18 cellular contexts compared by ENCODE assay signal in the genomic region with DNA sequence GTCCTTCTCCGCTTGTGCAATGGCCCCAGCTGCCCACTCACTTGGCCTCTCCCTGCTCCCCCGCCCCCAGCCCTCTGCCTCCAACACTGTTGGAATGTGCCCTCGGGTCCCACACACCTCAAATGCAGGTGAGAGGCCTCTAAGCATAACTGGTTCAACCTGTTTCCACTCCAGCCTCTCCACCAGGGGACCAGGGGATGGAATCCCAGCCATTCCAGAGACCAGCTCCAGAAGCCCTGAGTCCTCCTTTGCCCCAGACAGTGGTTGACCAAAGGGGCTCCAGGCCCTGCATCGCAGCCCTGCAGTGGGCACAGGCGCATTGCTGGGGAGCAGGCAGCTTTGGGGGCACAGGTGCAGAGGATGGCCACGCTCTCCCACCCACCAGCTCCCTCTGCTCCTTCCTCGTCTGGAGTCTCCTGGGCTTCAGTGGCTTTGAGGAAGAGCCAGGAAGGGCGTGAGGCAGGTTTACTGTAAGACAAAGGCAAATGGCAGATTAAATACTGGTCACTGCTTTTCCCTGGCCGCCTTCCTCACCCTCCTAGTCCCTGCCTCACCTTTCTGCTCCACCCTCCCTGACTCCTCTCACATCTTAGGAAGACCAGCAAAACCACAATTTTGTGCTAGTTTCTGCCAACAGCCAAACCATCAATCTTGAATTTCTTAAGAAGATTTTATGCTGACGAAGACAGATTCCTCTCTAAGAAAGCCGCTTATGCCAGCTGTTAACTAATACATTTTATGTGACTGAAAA. TPM values are rescaled to one million over a fixed set of nuclear protein-coding genes. Genes with fewer than 3 reads are reported as not detected.
DNase-seq lines count a peak whose midpoint lies in the region; ATAC-seq and TF ChIP-seq lines count a peak whose summit lies in the region.
"Had no signal": no experiment of that assay in that cellular context is flagged by ENCODE, and none has a peak within 500 bp of the region (broad histone marks: within the 10 kb centered on the region; RNA-seq: fewer than 3 reads in every experiment).

No MANE protein-coding gene starts in this region.

- H2AK5ac ChIP-seq in H9 (ENCODE audit: insufficient read length, low read length): no peak overlapping the region

- H3K79me1 ChIP-seq in H9 (ENCODE audit: insufficient read depth, low read depth, low read length, poor library complexity, severe bottlenecking): no peaks in the 10 kb centered on the region

- no peak overlapping the region for H2BK15ac ChIP-seq in H9 (ENCODE audit: low read depth, low read length)

- H4K20me1 ChIP-seq in H9 (ENCODE audit: control insufficient read depth, insufficient read depth, insufficient read length): no peaks in the 10 kb centered on the region

- H3K9me3 ChIP-seq in H9 (ENCODE audit: control insufficient read depth, low read depth, low read length) (no peaks in the 10 kb centered on the region), lung (ENCODE audit: control insufficient read depth in 2 of 2, insufficient read depth in 1 of 2, low read length in 1 of 2) (peaks cover 0 to 4% of the 10 kb centered on the region in 2 donors)

- no peak overlapping the region for H4K8ac ChIP-seq in H9 (replicated peaks; ENCODE audit: insufficient read length, low read depth, low read length)

- H3K27me3 ChIP-seq in H9 (ENCODE audit: insufficient read depth, low read length): no peaks in the 10 kb centered on the region
- no peaks in the 10 kb centered on the region for H3K27me3 ChIP-seq in foreskin keratinocyte
- H3K27me3 ChIP-seq in lung (ENCODE audit: control insufficient read depth, insufficient read depth): no peaks in the 10 kb centered on the region

- POLR2A ChIA-PET in RWPE1 (lab: Yijun Ruan, JAX; ENCODE audit: low non-redundant PET): interaction anchor here (0.7 to 1.0 kb wide), 2 partner anchors 28 to 30 kb away, joined by 3 to 4 read pairs; no protein-coding TSS in a partner anchor

- H3K23ac ChIP-seq in H9 (ENCODE audit: insufficient read length, low read depth, low read length): no peak overlapping the region

- no peak overlapping the region for H4K5ac ChIP-seq in H9 (ENCODE audit: insufficient read length, low read depth, low read length)

- no peak overlapping the region for H3K4me3 Mint-ChIP-seq in H9
- H3K4me3 Mint-ChIP-seq in activated T-cell treated with anti-CD3 and anti-CD28 coated beads, Interleukin-2, amount 50 U/mL, for 24 hours: no peak overlapping the region
- H3K4me3 Mint-ChIP-seq: activated CD4-positive, alpha-beta T cell treated with anti-CD3 and anti-CD28 coated beads, Interleukin-2, amount 10 ng/mL, durations not matched to agents 7 days and 5 days; CD4-positive, alpha-beta memory T cell; naive thymus-derived CD8-positive, alpha-beta T cell had no signal

- H3K23me2 ChIP-seq in H9 (ENCODE audit: insufficient read length, low read depth, low read length, poor library complexity, severe bottlenecking): no peaks in the 10 kb centered on the region

- no peak overlapping the region for H2BK5ac ChIP-seq in H9 (ENCODE audit: insufficient read length, low read length)

- H3K27me3 Mint-ChIP-seq in H9 (ENCODE audit: low read depth): peaks cover 10% of the 10 kb centered on the region
- H3K27me3 Mint-ChIP-seq in activated T-cell treated with anti-CD3 and anti-CD28 coated beads, Interleukin-2, amount 50 U/mL, for 24 hours: peaks cover 3% of the 10 kb centered on the region
- H3K27me3 Mint-ChIP-seq: activated CD4-positive, alpha-beta T cell treated with anti-CD3 and anti-CD28 coated beads, Interleukin-2, amount 10 ng/mL, durations not matched to agents 7 days and 5 days; CD4-positive, alpha-beta memory T cell had no signal

- WGBS in H9 (ENCODE audit: extremely low coverage, insufficient read length, low lambda C conversion rate): no CpG with 5 or more reads among the region's 11 CpGs
- 51 to 64% methylated on average over 11 of the region's 11 CpGs for WGBS in lung, 2 donors

- no peak overlapping the region for H3T11ph ChIP-seq in H9 (ENCODE audit: low read length)

- TF ChIP-seq CTCF in H9 (conservative IDR thresholded peaks at IDR 0.05) (no peak), RWPE1 (conservative IDR thresholded peaks at IDR 0.05; ENCODE audit: low read depth) (no peak), foreskin keratinocyte (conservative IDR thresholded peaks at IDR 0.05) (peak; percentile 15), lung (IDR thresholded peaks at IDR 0.05; ENCODE audit: control extremely low read depth, extremely low read depth) (no peak)

- H2BK120ac ChIP-seq in H9 (ENCODE audit: low read depth, low read length, poor library complexity, severe bottlenecking): no peak overlapping the region

- no peaks in the 10 kb centered on the region for H3K36me3 ChIP-seq in lung (ENCODE audit: control insufficient read depth in 2 of 2, insufficient read depth in 2 of 2, low read length in 2 of 2)

- H3K27ac ChIP-seq in H9 (ENCODE audit: insufficient read length, low read depth, low read length) (no peak overlapping the region), RWPE1 (no peak overlapping the region), foreskin keratinocyte (no peak overlapping the region), lung (ENCODE audit: low read depth in 1 of 2, low read length in 1 of 2) (peak overlapping the region in 1 of 2 donors; percentile 86)
- H3K27ac ChIP-seq: parathyroid adenoma had no signal

- H3K36me3 Mint-ChIP-seq in H9 (ENCODE audit: insufficient read depth in 1 of 3, low read depth in 3 of 3): peaks cover 0 to 16% (median 5%) of the 10 kb centered on the region in 3 experiments; a peak in 6 of 7 replicates
- no peaks in the 10 kb centered on the region for H3K36me3 Mint-ChIP-seq in activated T-cell treated with anti-CD3 and anti-CD28 coated beads, Interleukin-2, amount 50 U/mL, for 24 hours (ENCODE audit: low read depth)
- H3K36me3 Mint-ChIP-seq: CD4-positive, alpha-beta memory T cell had no signal

- H3K27ac Mint-ChIP-seq in H9: peak overlapping the region in 2 of 3 experiments; percentile 11 to 32; a peak in 1 of 7 replicates
- no peak overlapping the region for H3K27ac Mint-ChIP-seq in activated T-cell treated with anti-CD3 and anti-CD28 coated beads, Interleukin-2, amount 50 U/mL, for 24 hours
- H3K27ac Mint-ChIP-seq: activated CD4-positive, alpha-beta T cell treated with anti-CD3 and anti-CD28 coated beads, Interleukin-2, amount 10 ng/mL, durations not matched to agents 7 days and 5 days; CD4-positive, alpha-beta memory T cell; naive thymus-derived CD8-positive, alpha-beta T cell had no signal

- H3K4me2 ChIP-seq in H9 (ENCODE audit: insufficient read depth, insufficient read length, low read length): no peak overlapping the region

- peak overlapping the region; percentile 21 for H3K18ac ChIP-seq in H9 (ENCODE audit: insufficient read length, low read depth, low read length)

- no peak overlapping the region for H3K56ac ChIP-seq in H9 (ENCODE audit: insufficient read length, low read depth, low read length)

- no peak overlapping the region for H3K4me3 ChIP-seq in lung

- H2BK12ac ChIP-seq in H9 (ENCODE audit: insufficient read length, low read depth, low read length): no peak overlapping the region

- no peak overlapping the region for H4K91ac ChIP-seq in H9 (ENCODE audit: insufficient read length, low read depth, low read length)

- H3K4me1 ChIP-seq in H9 (ENCODE audit: insufficient read depth, low read length): peaks cover 10% of the 10 kb centered on the region; the same call in 1 of the 2 replicates
- peaks cover 8% of the 10 kb centered on the region for H3K4me1 ChIP-seq in foreskin keratinocyte
- H3K4me1 ChIP-seq in lung (ENCODE audit: control insufficient read depth in 2 of 2, insufficient read depth in 2 of 2, low read length in 2 of 2): no peaks in the 10 kb centered on the region
- H3K4me1 ChIP-seq: parathyroid adenoma had no signal

- H3K14ac ChIP-seq in H9 (ENCODE audit: insufficient read depth, low read length): no peak overlapping the region

- H2AFZ ChIP-seq in H9 (ENCODE audit: low read length): no peak overlapping the region
- H2AFZ ChIP-seq: parathyroid adenoma had no signal

- H3K9ac ChIP-seq in H9 (ENCODE audit: extremely low read depth, insufficient read length, low read length): no peak overlapping the region
- H3K9ac ChIP-seq: parathyroid adenoma had no signal

- intact Hi-C loops in left cardiac atrium (cut with DNase I): no loop called here

- no peak overlapping the region for H3K4ac ChIP-seq in H9 (ENCODE audit: low read depth, low read length)

- ATAC-seq in foreskin keratinocyte (peak; percentile 88), lung (ENCODE audit: insufficient read depth, low FRiP score) (peak; percentile 80), HG02798 (IDR thresholded peaks at IDR 0.05; ENCODE audit: poor library complexity, unreplicated experiment) (no peak), left cardiac atrium (no peak), HG03097 (IDR thresholded peaks at IDR 0.05; ENCODE audit: low FRiP score, unreplicated experiment) (no peak)
- ATAC-seq: naive thymus-derived CD8-positive, alpha-beta T cell had no signal

- H3K79me2 ChIP-seq in H9 (ENCODE audit: insufficient read depth, low read length): no peaks in the 10 kb centered on the region
- H3K79me2 ChIP-seq: parathyroid adenoma had no signal

- DNase-seq in H9: peak; percentile 90
- DNase-seq in RWPE1 (ENCODE audit: low spot score): peak; percentile 87
- peak; percentile 67 to 79 for DNase-seq in foreskin keratinocyte
- peak; percentile 91 for DNase-seq in lung (ENCODE audit: low spot score)
- no peak for DNase-seq in left cardiac atrium
- no peak for DNase-seq in activated T-cell treated with anti-CD3 and anti-CD28 coated beads, Interleukin-2, amount 50 U/mL, for 24 hours
- DNase-seq: activated CD4-positive, alpha-beta T cell treated with anti-CD3 and anti-CD28 coated beads, Interleukin-2, amount 10 ng/mL, durations not matched to agents 7 days and 5 days; activated naive CD4-positive, alpha-beta T cell; CD4-positive, alpha-beta memory T cell; DMS53; hypothalamus; naive thymus-derived CD8-positive, alpha-beta T cell; NCI-H1092 treated with DMSO at 0.1 percent for 48 hours; NCI-H2171 treated with DMSO at 0.1 percent for 48 hours; SW 1271 had no signal

- peaks cover 15 to 16% of the 10 kb centered on the region in 2 experiments for H3K9me3 Mint-ChIP-seq in H9
- H3K9me3 Mint-ChIP-seq in activated T-cell treated with anti-CD3 and anti-CD28 coated beads, Interleukin-2, amount 50 U/mL, for 24 hours: peaks cover 2% of the 10 kb centered on the region
- H3K9me3 Mint-ChIP-seq: activated CD4-positive, alpha-beta T cell treated with anti-CD3 and anti-CD28 coated beads, Interleukin-2, amount 10 ng/mL, durations not matched to agents 7 days and 5 days had no signal

- H3K4me1 Mint-ChIP-seq in H9: peaks cover 11 to 21% of the 10 kb centered on the region in 2 experiments
- H3K4me1 Mint-ChIP-seq in activated T-cell treated with anti-CD3 and anti-CD28 coated beads, Interleukin-2, amount 50 U/mL, for 24 hours (ENCODE audit: low read depth): no peaks in the 10 kb centered on the region
- H3K4me1 Mint-ChIP-seq: activated CD4-positive, alpha-beta T cell treated with anti-CD3 and anti-CD28 coated beads, Interleukin-2, amount 10 ng/mL, durations not matched to agents 7 days and 5 days; CD4-positive, alpha-beta memory T cell; naive thymus-derived CD8-positive, alpha-beta T cell had no signal

- no peak overlapping the region for H2BK20ac ChIP-seq in H9 (ENCODE audit: low read depth, low read length, poor library complexity, severe bottlenecking)

- CTCF ChIA-PET in RWPE1 (lab: Yijun Ruan, JAX): interaction anchor here (0.6 to 1.3 kb wide), 2 partner anchors 24 to 28 kb away, joined by 4 to 7 read pairs; no protein-coding TSS in a partner anchor

RNA-seq across cellular contexts. Expression of gene IRX2, which starts 29.1 kb away (rescaled TPM):
- total RNA-seq in H9 (2021) (91.6 and 94.4 TPM in 2 replicates), foreskin keratinocyte (18.2 and 19.5 TPM in 2 replicates), lung (10 to 100 TPM; 60.8 to 64.5 TPM), left cardiac atrium (1 to 10 TPM in 1 of 2 donors, under 1 TPM in 1; 0.27 to 1.0 TPM)
- polyA plus RNA-seq in foreskin keratinocyte (10.9 and 12.7 TPM in 2 replicates), lung (10 to 100 TPM; 11.5 to 30.0 TPM)
- total RNA-seq: activated CD4-positive, alpha-beta T cell treated with anti-CD3 and anti-CD28 coated beads, Interleukin-2, amount 10 ng/mL, durations not matched to agents 7 days and 5 days; CD4-positive, alpha-beta memory T cell; naive thymus-derived CD8-positive, alpha-beta T cell had no signal
- polyA plus RNA-seq: CD4-positive, alpha-beta memory T cell; naive thymus-derived CD8-positive, alpha-beta T cell had no signal

Comparison
In these comparisons a context has a peak if more than half of its experiments do, and no peak if none do; other contexts are left out.
1. DNase-seq: peak in H9 (single experiment), RWPE1 (single experiment), foreskin keratinocyte (2 of 2) and lung (single experiment); none in left cardiac atrium (single experiment) and activated T-cell treated with anti-CD3 and anti-CD28 coated beads, Interleukin-2, amount 50 U/mL, for 24 hours (single experiment).
2. ATAC-seq: peak in foreskin keratinocyte (single experiment) and lung (single experiment); none in HG02798 (single experiment), left cardiac atrium (0 of 2) and HG03097 (single experiment).